37 cellular contexts compared by ENCODE assay signal in genomic region chr18:62028715-62029114, GRCh38.
"Had no signal": no experiment of that assay in that cellular context is flagged by ENCODE, and none has a peak within 500 bp of the region (broad histone marks: within the 10 kb centered on the region; RNA-seq: fewer than 3 reads in every experiment).

No MANE protein-coding gene starts in this region.

- H3K4me3 Mint-ChIP-seq: activated B cell treated with CpG ODN at 0.5 μM for 24 hours; activated CD4-positive, alpha-beta memory T cell treated with anti-CD3 and anti-CD28 coated beads, Interleukin-2, amount 10 ng/mL, durations not matched to agents 7 days and 5 days; activated CD4-positive, alpha-beta T cell treated with anti-CD3 and anti-CD28 coated beads, Interleukin-2, amount 10 ng/mL, durations not matched to agents 24 days and 14 days; activated CD8-positive, alpha-beta memory T cell treated with anti-CD3 and anti-CD28 coated beads, Interleukin-2, amount 10 ng/mL, durations not matched to agents 7 days and 5 days; activated CD8-positive, alpha-beta T cell treated with anti-CD3 and anti-CD28 coated beads, Interleukin-2, amount 10 ng/mL, durations not matched to agents 7 days and 5 days; activated naive CD8-positive, alpha-beta T cell treated with anti-CD3 and anti-CD28 coated beads for 36 hours; activated T-cell treated with anti-CD3 and anti-CD28 coated beads, Interleukin-2, amount 50 U/mL, for 24 hours; central memory CD8-positive, alpha-beta T cell; T-helper 1 cell treated with Interleukin-12 subunit alpha and Interleukin-12 subunit beta and Interleukin-4 antibody, amounts not matched to agents 30 μg/mL and 1 μg/mL, for 36 hours; T-helper 2 cell treated with Interferon-gamma antibody and Interleukin-4, amounts not matched to agents 5 μg/mL and 100 μg/mL, for 36 hours had no signal

- ATAC-seq: activated CD8-positive, alpha-beta memory T cell treated with anti-CD3 and anti-CD28 coated beads, Interleukin-2, amount 10 ng/mL, durations not matched to agents 7 days and 5 days; activated CD8-positive, alpha-beta T cell treated with anti-CD3 and anti-CD28 coated beads, Interleukin-2, amount 10 ng/mL, durations not matched to agents 7 days and 5 days; activated naive CD4-positive, alpha-beta T cell treated with anti-CD3 and anti-CD28 coated beads, Interleukin-2, amount 50 U/mL, for 72 hours; body of pancreas had no signal

- H3K4me3 ChIP-seq: adrenal gland, body of pancreas, breast epithelium had no signal

- H3K27ac Mint-ChIP-seq: activated B cell treated with CpG ODN at 0.5 μM for 24 hours; activated CD4-positive, alpha-beta memory T cell treated with anti-CD3 and anti-CD28 coated beads, Interleukin-2, amount 10 ng/mL, durations not matched to agents 7 days and 5 days; activated CD4-positive, alpha-beta T cell treated with anti-CD3 and anti-CD28 coated beads, Interleukin-2, amount 10 ng/mL, durations not matched to agents 24 days and 14 days; activated CD8-positive, alpha-beta memory T cell treated with anti-CD3 and anti-CD28 coated beads, Interleukin-2, amount 10 ng/mL, durations not matched to agents 7 days and 5 days; activated CD8-positive, alpha-beta T cell treated with anti-CD3 and anti-CD28 coated beads, Interleukin-2, amount 10 ng/mL, durations not matched to agents 7 days and 5 days; activated naive CD4-positive, alpha-beta T cell treated with anti-CD3 and anti-CD28 coated beads, Interleukin-2, amount 50 U/mL, for 72 hours; activated naive CD8-positive, alpha-beta T cell treated with anti-CD3 and anti-CD28 coated beads for 36 hours; activated T-cell treated with anti-CD3 and anti-CD28 coated beads, Interleukin-2, amount 50 U/mL, for 24 hours; activated T-helper 2 cell treated with anti-CD3 and anti-CD28 coated beads, Interferon-gamma antibody, Interleukin-2, Interleukin-4, amounts not matched to agents 10 μg/mL and 5 μg/mL and 100 μg/mL, durations not matched to agents 14 hours and 24 hours and 36 hours; T-helper 1 cell treated with Interleukin-12 subunit alpha and Interleukin-12 subunit beta and Interleukin-4 antibody, amounts not matched to agents 30 μg/mL and 1 μg/mL, for 36 hours; T-helper 2 cell treated with Interferon-gamma antibody and Interleukin-4, amounts not matched to agents 5 μg/mL and 100 μg/mL, for 36 hours had no signal

- H3K36me3 ChIP-seq: adrenal gland, brain microvascular endothelial cell, breast epithelium had no signal

- H3K9me3 ChIP-seq: adrenal gland, body of pancreas, breast epithelium had no signal

- DNase-seq: activated B cell treated with CpG ODN at 0.5 μM for 24 hours; activated CD4-positive, alpha-beta memory T cell treated with anti-CD3 and anti-CD28 coated beads, Interleukin-2, amount 10 ng/mL, durations not matched to agents 7 days and 5 days; activated CD4-positive, alpha-beta T cell treated with anti-CD3 and anti-CD28 coated beads for 4 hours; activated CD4-positive, alpha-beta T cell treated with anti-CD3 and anti-CD28 coated beads, Interleukin-2, amount 10 ng/mL, durations not matched to agents 24 days and 14 days; activated CD4-positive, alpha-beta T cell treated with anti-CD3 and anti-CD28 coated beads, Interleukin-2, amount 50 U/mL, for 1 hour; activated CD4-positive, alpha-beta T cell treated with anti-CD3 and anti-CD28 coated beads, Interleukin-2, amount 50 U/mL, for 4 hours; activated CD4-positive, CD25-positive, alpha-beta regulatory T cell treated with anti-CD3 and anti-CD28 coated beads, Interleukin-2, amount 50 U/mL, for 72 hours; activated CD8-positive, alpha-beta memory T cell treated with anti-CD3 and anti-CD28 coated beads for 24 hours; activated CD8-positive, alpha-beta memory T cell treated with anti-CD3 and anti-CD28 coated beads, Interleukin-2, amount 10 ng/mL, durations not matched to agents 7 days and 5 days; activated CD8-positive, alpha-beta memory T cell treated with anti-CD3 and anti-CD28 coated beads, Interleukin-2, amount 50 U/mL, for 48 hours; activated CD8-positive, alpha-beta T cell treated with anti-CD3 and anti-CD28 coated beads, Interleukin-2, amount 10 ng/mL, durations not matched to agents 7 days and 5 days; activated effector memory CD4-positive, alpha-beta T cell treated with Interleukin-2 at 50 U/mL for 16 hours; activated gamma-delta T cell; activated naive CD4-positive, alpha-beta T cell treated with anti-CD3 and anti-CD28 coated beads, Interleukin-2, amount 50 U/mL, for 16 hours; activated naive CD4-positive, alpha-beta T cell treated with Interleukin-2 at 50 U/mL for 16 hours; activated naive CD8-positive, alpha-beta T cell treated with anti-CD3 and anti-CD28 coated beads for 36 hours; activated T-cell treated with anti-CD3 and anti-CD28 coated beads, Interleukin-2, amount 50 U/mL, for 24 hours; activated T-cell treated with anti-CD3 and anti-CD28 coated beads, Interleukin-2, amount 50 U/mL, for 48 hours; adrenal gland; amniotic stem cell; aorta; body of pancreas; brain microvascular endothelial cell; caudate nucleus; cerebellar nuclear complex; SW 1271; T-helper 1 cell; T-helper 2 cell; T-helper 9 cell had no signal

- H3K9me3 Mint-ChIP-seq: activated B cell treated with CpG ODN at 0.5 μM for 24 hours; activated CD4-positive, alpha-beta memory T cell treated with anti-CD3 and anti-CD28 coated beads, Interleukin-2, amount 10 ng/mL, durations not matched to agents 7 days and 5 days; activated CD4-positive, alpha-beta T cell treated with anti-CD3 and anti-CD28 coated beads, Interleukin-2, amount 10 ng/mL, durations not matched to agents 24 days and 14 days; activated naive CD8-positive, alpha-beta T cell treated with anti-CD3 and anti-CD28 coated beads for 36 hours; activated T-cell treated with anti-CD3 and anti-CD28 coated beads, Interleukin-2, amount 50 U/mL, for 24 hours; activated T-helper 2 cell treated with anti-CD3 and anti-CD28 coated beads, Interferon-gamma antibody, Interleukin-2, Interleukin-4, amounts not matched to agents 10 μg/mL and 5 μg/mL and 100 μg/mL, durations not matched to agents 14 hours and 24 hours and 36 hours; central memory CD8-positive, alpha-beta T cell; T-helper 1 cell treated with Interleukin-12 subunit alpha and Interleukin-12 subunit beta and Interleukin-4 antibody, amounts not matched to agents 30 μg/mL and 1 μg/mL, for 36 hours had no signal

- H3K4me1 Mint-ChIP-seq: activated B cell treated with CpG ODN at 0.5 μM for 24 hours; central memory CD8-positive, alpha-beta T cell had no signal

- FAIRE-seq: TTC549 had no signal

- H3K4me1 ChIP-seq: adrenal gland, body of pancreas, breast epithelium had no signal

- H3K27me3 Mint-ChIP-seq: activated T-cell treated with anti-CD3 and anti-CD28 coated beads, Interleukin-2, amount 50 U/mL, for 24 hours had no signal

- H3K36me3 Mint-ChIP-seq: activated CD8-positive, alpha-beta memory T cell treated with anti-CD3 and anti-CD28 coated beads, Interleukin-2, amount 10 ng/mL, durations not matched to agents 7 days and 5 days; activated naive CD4-positive, alpha-beta T cell treated with anti-CD3 and anti-CD28 coated beads, Interleukin-2, amount 50 U/mL, for 72 hours; activated naive CD8-positive, alpha-beta T cell treated with anti-CD3 and anti-CD28 coated beads for 36 hours had no signal

- H3K27ac ChIP-seq: adrenal gland, body of pancreas, brain microvascular endothelial cell, breast epithelium, VCaP had no signal

- H3K27me3 ChIP-seq: adrenal gland, body of pancreas, brain microvascular endothelial cell, breast epithelium had no signal
